In the genomic region with DNA sequence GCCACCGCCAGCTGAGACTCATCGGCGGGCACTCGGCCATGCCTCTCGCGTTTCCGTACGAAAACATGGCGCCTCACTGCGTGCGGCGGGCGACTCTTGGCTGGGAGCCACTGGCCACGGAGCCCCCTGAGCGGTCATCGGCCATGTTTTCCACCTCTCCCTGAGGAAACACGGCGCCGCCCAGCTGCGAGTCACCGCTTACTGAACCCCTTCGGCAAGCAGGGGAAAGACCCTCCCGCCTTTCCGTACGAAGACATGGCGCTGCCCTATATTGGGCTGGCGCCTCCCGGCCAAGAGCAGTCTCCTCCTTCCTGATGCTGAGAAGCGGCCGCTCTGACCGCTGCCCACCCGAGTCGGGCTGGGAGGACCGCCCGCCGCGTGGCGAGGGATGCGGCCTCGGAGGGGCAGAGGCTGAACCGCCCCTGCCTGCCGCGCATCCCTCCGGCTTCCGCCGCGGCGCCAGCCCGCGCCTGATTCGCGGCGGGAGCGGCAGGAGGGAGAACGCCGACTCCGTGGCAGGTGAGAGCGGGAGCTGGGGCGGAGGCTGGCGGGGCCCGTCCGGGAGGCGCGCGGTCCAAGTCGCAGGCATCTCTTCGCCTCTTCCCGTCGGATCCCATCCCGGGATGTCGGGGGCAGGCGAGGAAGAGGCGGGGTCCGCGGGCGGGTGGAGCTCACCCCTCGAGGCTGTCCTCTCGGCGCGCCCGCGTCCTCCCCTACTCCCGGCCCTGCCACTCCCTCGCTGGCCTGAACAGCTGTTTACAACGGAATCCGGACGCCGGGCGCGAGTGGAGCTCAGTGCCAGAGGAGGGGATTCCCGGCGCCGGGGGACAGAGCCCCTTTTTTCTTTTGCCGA, we compare ENCODE assay signal across 8 cellular contexts. TPM values are rescaled to one million over a fixed set of nuclear protein-coding genes. Genes with fewer than 3 reads are reported as not detected.
DNase-seq lines count a peak whose midpoint lies in the region; ATAC-seq, FAIRE-seq and TF ChIP-seq lines count a peak whose summit lies in the region.

A gene with protein sequence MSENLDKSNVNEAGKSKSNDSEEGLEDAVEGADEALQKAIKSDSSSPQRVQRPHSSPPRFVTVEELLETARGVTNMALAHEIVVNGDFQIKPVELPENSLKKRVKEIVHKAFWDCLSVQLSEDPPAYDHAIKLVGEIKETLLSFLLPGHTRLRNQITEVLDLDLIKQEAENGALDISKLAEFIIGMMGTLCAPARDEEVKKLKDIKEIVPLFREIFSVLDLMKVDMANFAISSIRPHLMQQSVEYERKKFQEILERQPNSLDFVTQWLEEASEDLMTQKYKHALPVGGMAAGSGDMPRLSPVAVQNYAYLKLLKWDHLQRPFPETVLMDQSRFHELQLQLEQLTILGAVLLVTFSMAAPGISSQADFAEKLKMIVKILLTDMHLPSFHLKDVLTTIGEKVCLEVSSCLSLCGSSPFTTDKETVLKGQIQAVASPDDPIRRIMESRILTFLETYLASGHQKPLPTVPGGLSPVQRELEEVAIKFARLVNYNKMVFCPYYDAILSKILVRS (plus strand): TSS at position 299 of the 853 bp plus-strand sequence. CDS start 4,202 bp downstream, outside the sequence.

- H3K9me3 Mint-ChIP-seq in type B pancreatic cell, result no peaks in the 10 kb centered on the region

- FAIRE-seq in GM12892 (lab: Jason Lieb, UNC), result peak; percentile 97

- H3K27ac Mint-ChIP-seq in type B pancreatic cell, result peak within 1 kb of the TSS; percentile 97

- H3K36me3 ChIP-seq in adipocyte (ENCODE audit: control insufficient read depth, insufficient read depth, low read length, severe bottlenecking) (peaks cover 7% of the 10 kb centered on the region), heart left ventricle (peaks cover 0 to 13% (median 6%) of the 10 kb centered on the region in 9 donors)

- peak; percentile 59; the same call in 1 of the 2 replicates for TF ChIP-seq POLR2A in GM12892 (IDR thresholded peaks at IDR 0.05; ENCODE audit: low read depth, low read length)
- peak in 1 of 2 donors; percentile 39 for TF ChIP-seq POLR2A in heart left ventricle (IDR thresholded peaks at IDR 0.05)

- peak; percentile 75 for DNase-seq in GM12892 (ENCODE audit: insufficient read length)
- peak; percentile 91 for DNase-seq in NCI-H1105 (lab: John Stamatoyannopoulos, UW)
- peak; percentile 74 for DNase-seq in T follicular helper cell (ENCODE audit: low read depth)
- DNase-seq in adipocyte (ENCODE audit: low read depth), result peak; percentile 89
- DNase-seq in heart left ventricle, result peak; percentile 89 to 97 (median 94)
- peak; percentile 92 for DNase-seq in pons (ENCODE audit: low spot score)
- DNase-seq in type B pancreatic cell (ENCODE audit: extremely low spot score, unreplicated experiment), result peak; percentile 92

- 0 to 1% (median 1%) methylated on average over 51 to 94 of the region's 94 CpGs for WGBS in heart left ventricle, 4 donors

- H3K9ac ChIP-seq in adipocyte (ENCODE audit: low read length), result peak within 1 kb of the TSS; percentile 89

- peak within 1 kb of the TSS; percentile 96 for H3K4me3 Mint-ChIP-seq in type B pancreatic cell

- TF ChIP-seq CTCF in heart left ventricle (IDR thresholded peaks at IDR 0.05) (peak in 2 of 12 donors; percentile 3 to 21), type B pancreatic cell (conservative IDR thresholded peaks at IDR 0.05) (no peak)

- H3K9me3 ChIP-seq in adipocyte (ENCODE audit: control insufficient read depth, low read length), result no peaks in the 10 kb centered on the region
- no peaks in the 10 kb centered on the region for H3K9me3 ChIP-seq in heart left ventricle

- ATAC-seq in HG02678 (IDR thresholded peaks at IDR 0.05; ENCODE audit: unreplicated experiment), result peak; percentile 74
- ATAC-seq in heart left ventricle, result peak; percentile 90 to 97 (median 95)

- H3K4me1 ChIP-seq in adipocyte (ENCODE audit: control insufficient read depth, insufficient read depth, low read length) (peaks cover 12% of the 10 kb centered on the region), heart left ventricle (peaks cover 0 to 25% (median 8%) of the 10 kb centered on the region in 12 donors)

- H3K4me3 ChIP-seq in adipocyte (ENCODE audit: low read length), result peak within 1 kb of the TSS; percentile 83
- H3K4me3 ChIP-seq in heart left ventricle, result peak within 1 kb of the TSS; percentile 70 to 99 (median 86)

- no peaks in the 10 kb centered on the region for H3K27me3 Mint-ChIP-seq in type B pancreatic cell

- intact Hi-C loops in heart left ventricle (cut with DNase I), result loop anchor here in 3 of 10 donors (5.0 to 10.0 kb wide), 3 partner anchors 123 to 147 kb away; partner anchors contain the start of genes QSER1 (in 2 of the 3) and CSTF3 (in 1 of the 3)

- peak within 1 kb of the TSS; percentile 86 to 99 (median 98) for H3K27ac ChIP-seq in heart left ventricle

- H3K4me1 Mint-ChIP-seq in type B pancreatic cell (ENCODE audit: unreplicated experiment), result peaks cover 12% of the 10 kb centered on the region

- peaks cover 10% of the 10 kb centered on the region for H3K36me3 Mint-ChIP-seq in type B pancreatic cell

- H3K27me3 ChIP-seq in adipocyte (replicated peaks; ENCODE audit: control insufficient read depth, insufficient read depth, low read length), result no peaks in the 10 kb centered on the region
- no peaks in the 10 kb centered on the region for H3K27me3 ChIP-seq in heart left ventricle

RNA-seq across cellular contexts. Expression of the gene that starts here (rescaled TPM):
- polyA plus RNA-seq in GM12892 (2012; ENCODE audit: missing spikeins), result 9.1 TPM
- total RNA-seq in heart left ventricle (10 to 100 TPM in 4 of 9 donors, 1 to 10 TPM in 5; 4.8 to 13.9 (median 9.6) TPM), type B pancreatic cell (ENCODE audit: low replicate concordance) (15.5 and 17.0 TPM in 2 replicates)
- polyA plus RNA-seq in heart left ventricle, result 1 to 10 TPM; 3.1 to 5.3 TPM

Comparison
In these comparisons a context has a peak if more than half of its experiments do, and no peak if none do; other contexts are left out.
1. Peak in every context shown above with its lines: DNase-seq, ATAC-seq, H3K4me3 ChIP-seq and H3K27ac ChIP-seq.